Comparison of ENCODE assay signal across 11 cellular contexts in genomic region chr2:186484062-186484735, GRCh38. TPM values are rescaled to one million over a fixed set of nuclear protein-coding genes. Genes with fewer than 3 reads are reported as not detected.
DNase-seq lines count a peak whose midpoint lies in the region; ATAC-seq, FAIRE-seq and TF ChIP-seq lines count a peak whose summit lies in the region.
"Had no signal": no experiment of that assay in that cellular context is flagged by ENCODE, and none has a peak within 500 bp of the region (broad histone marks: within the 10 kb centered on the region; RNA-seq: fewer than 3 reads in every experiment).

No MANE protein-coding gene starts in this region.

- DNase-seq in A549 (ENCODE audit: low read depth in 1 of 2, low spot score in 1 of 2) (no peak), GM12865 (ENCODE audit: low read depth) (peak; percentile 9), PC-3 (no peak), NCI-H446 treated with DMSO at 0.1 percent for 48 hours (lab: John Stamatoyannopoulos, UW) (no peak), DMS114 treated with DMSO at 0.1 percent for 48 hours (lab: John Stamatoyannopoulos, UW; ENCODE audit: unreplicated experiment) (no peak), SW 1271 (lab: John Stamatoyannopoulos, UW) (no peak), NCI-H1930 (lab: John Stamatoyannopoulos, UW) (no peak)
- DNase-seq: activated CD4-positive, alpha-beta T cell treated with anti-CD3 and anti-CD28 coated beads for 4 hours; DMS79; NCI-H510A had no signal

- H3F3A ChIP-seq in PC-3 (ENCODE audit: low read length, unreplicated experiment): no peaks in the 10 kb centered on the region

- H3K9me2 ChIP-seq in PC-3 (replicated peaks; ENCODE audit: low read length): no peaks in the 10 kb centered on the region

- TF ChIP-seq POLR2A in A549 (IDR thresholded peaks at IDR 0.05; ENCODE audit: low read length): no peak

- H3K27ac ChIP-seq in A549: no peak overlapping the region
- no peak overlapping the region for H3K27ac ChIP-seq in PC-3 (ENCODE audit: low read length)
- no peak overlapping the region for H3K27ac ChIP-seq in iPS-18a (ENCODE audit: low read length)

- CTCF ChIA-PET in A549 (lab: Yijun Ruan, JAX): no interaction called here
- CTCF ChIA-PET in PC-3 (lab: Charles Lee): no interaction called here

- H3K9ac ChIP-seq in PC-3 (ENCODE audit: low read length): no peak overlapping the region
- no peak overlapping the region for H3K9ac ChIP-seq in iPS-18a (ENCODE audit: low read length)

- TF ChIP-seq RAD21 in A549 (conservative IDR thresholded peaks at IDR 0.05 in 1 of 2, IDR thresholded peaks at IDR 0.05 in 1 of 2): no peak

- POLR2A ChIA-PET in A549 (lab: Yijun Ruan, JAX) (no interaction called here), PC-3 (lab: Charles Lee; ENCODE audit: unreplicated experiment) (no interaction called here)

- H3K4me1 ChIP-seq in A549 (peaks cover 25% of the 10 kb centered on the region), PC-3 (ENCODE audit: insufficient read depth, low read length) (peaks cover 22% of the 10 kb centered on the region), iPS-18a (ENCODE audit: control insufficient read depth, low read depth, low read length) (peaks cover 11% of the 10 kb centered on the region)

- TF ChIP-seq EP300 in A549 (IDR thresholded peaks at IDR 0.05): no peak

- H3K27me3 ChIP-seq in PC-3 (ENCODE audit: low read length): no peaks in the 10 kb centered on the region
- H3K27me3 ChIP-seq in iPS-18a (ENCODE audit: control insufficient read depth, insufficient read depth, low read length): no peaks in the 10 kb centered on the region

- TF ChIP-seq CTCF in A549 (IDR thresholded peaks at IDR 0.05): no peak
- TF ChIP-seq CTCF in GM12865 (IDR thresholded peaks at IDR 0.05; ENCODE audit: insufficient read depth, low read depth, low read length, missing control alignments): no peak
- TF ChIP-seq CTCF in PC-3 (conservative IDR thresholded peaks at IDR 0.05; ENCODE audit: low read depth, low read length): no peak

- intact Hi-C loops in PC-3 (cut with micrococcal nuclease): no loop called here

- ATAC-seq in A549 (no peak), PC-3 (no peak)

- H3K9me3 ChIP-seq in A549 (no peaks in the 10 kb centered on the region), PC-3 (ENCODE audit: low read length) (no peaks in the 10 kb centered on the region), iPS-18a (ENCODE audit: control insufficient read depth, low read depth, low read length) (no peaks in the 10 kb centered on the region)

- H3K79me2 ChIP-seq in PC-3 (ENCODE audit: low read length): peaks cover 59% of the 10 kb centered on the region

- no peak overlapping the region for H2AFZ ChIP-seq in PC-3 (ENCODE audit: low read length)

- H3K4me3 ChIP-seq in A549: no peak overlapping the region
- peak overlapping the region; percentile 97 for H3K4me3 ChIP-seq in GM12865 (ENCODE audit: low read depth, low read length)
- peak overlapping the region; percentile 90 for H3K4me3 ChIP-seq in PC-3 (ENCODE audit: low read length)
- peak overlapping the region; percentile 83 for H3K4me3 ChIP-seq in iPS-18a (ENCODE audit: low read length)

- BruUV-seq in PC-3 (replicated peaks; lab: Mats Ljungman, UMichigan): no TSS peak

- no peak for FAIRE-seq in A549 (lab: Jason Lieb, UNC)

- H3K36me3 ChIP-seq in PC-3 (ENCODE audit: low read depth, low read length) (no peaks in the 10 kb centered on the region), iPS-18a (ENCODE audit: control insufficient read depth, low read depth, low read length) (no peaks in the 10 kb centered on the region)

- H4K20me1 ChIP-seq in PC-3 (ENCODE audit: low read length): peaks cover 24% of the 10 kb centered on the region

- WGBS in A549 (ENCODE audit: missing lambda C conversion rate): 75% methylated on average over 6 of the region's 6 CpGs

- H3K4me2 ChIP-seq in A549 (peak overlapping the region; percentile 93), PC-3 (ENCODE audit: low read length) (peak overlapping the region; percentile 92)

TF ChIP-seq in A549, 52 proteins besides CTCF, POLR2A, EP300 and RAD21:
- TF ChIP-seq RARB (CRISPR knock-in tag; IDR thresholded peaks at IDR 0.05) (no peak), RCOR1 (IDR thresholded peaks at IDR 0.05; ENCODE audit: low read depth, low read length) (no peak), NR3C1 (IDR thresholded peaks at IDR 0.05) (no peak), MAFK (IDR thresholded peaks at IDR 0.05; ENCODE audit: partially characterized antibody) (no peak), HDAC2 (IDR thresholded peaks at IDR 0.05) (no peak)
- TF ChIP-seq, protein P1, sequence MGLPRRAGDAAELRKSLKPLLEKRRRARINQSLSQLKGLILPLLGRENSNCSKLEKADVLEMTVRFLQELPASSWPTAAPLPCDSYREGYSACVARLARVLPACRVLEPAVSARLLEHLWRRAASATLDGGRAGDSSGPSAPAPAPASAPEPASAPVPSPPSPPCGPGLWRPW (IDR thresholded peaks at IDR 0.05): no peak
- TF ChIP-seq, protein P2, sequence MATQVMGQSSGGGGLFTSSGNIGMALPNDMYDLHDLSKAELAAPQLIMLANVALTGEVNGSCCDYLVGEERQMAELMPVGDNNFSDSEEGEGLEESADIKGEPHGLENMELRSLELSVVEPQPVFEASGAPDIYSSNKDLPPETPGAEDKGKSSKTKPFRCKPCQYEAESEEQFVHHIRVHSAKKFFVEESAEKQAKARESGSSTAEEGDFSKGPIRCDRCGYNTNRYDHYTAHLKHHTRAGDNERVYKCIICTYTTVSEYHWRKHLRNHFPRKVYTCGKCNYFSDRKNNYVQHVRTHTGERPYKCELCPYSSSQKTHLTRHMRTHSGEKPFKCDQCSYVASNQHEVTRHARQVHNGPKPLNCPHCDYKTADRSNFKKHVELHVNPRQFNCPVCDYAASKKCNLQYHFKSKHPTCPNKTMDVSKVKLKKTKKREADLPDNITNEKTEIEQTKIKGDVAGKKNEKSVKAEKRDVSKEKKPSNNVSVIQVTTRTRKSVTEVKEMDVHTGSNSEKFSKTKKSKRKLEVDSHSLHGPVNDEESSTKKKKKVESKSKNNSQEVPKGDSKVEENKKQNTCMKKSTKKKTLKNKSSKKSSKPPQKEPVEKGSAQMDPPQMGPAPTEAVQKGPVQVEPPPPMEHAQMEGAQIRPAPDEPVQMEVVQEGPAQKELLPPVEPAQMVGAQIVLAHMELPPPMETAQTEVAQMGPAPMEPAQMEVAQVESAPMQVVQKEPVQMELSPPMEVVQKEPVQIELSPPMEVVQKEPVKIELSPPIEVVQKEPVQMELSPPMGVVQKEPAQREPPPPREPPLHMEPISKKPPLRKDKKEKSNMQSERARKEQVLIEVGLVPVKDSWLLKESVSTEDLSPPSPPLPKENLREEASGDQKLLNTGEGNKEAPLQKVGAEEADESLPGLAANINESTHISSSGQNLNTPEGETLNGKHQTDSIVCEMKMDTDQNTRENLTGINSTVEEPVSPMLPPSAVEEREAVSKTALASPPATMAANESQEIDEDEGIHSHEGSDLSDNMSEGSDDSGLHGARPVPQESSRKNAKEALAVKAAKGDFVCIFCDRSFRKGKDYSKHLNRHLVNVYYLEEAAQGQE (IDR thresholded peaks at IDR 0.05): no peak

RNA-seq across cellular contexts. Expression of gene ZC3H15, which starts 1.9 kb away (rescaled TPM):
- polyA plus RNA-seq in A549 (2011; rRNA removed) (125 and 191 TPM in 2 replicates), A549 (2017; fragmentation: RNase III; extraction: RNeasy Plus Mini Kit Qiagen cat#74134 plus additional on column Dnase treatment) (98.2 to 112 TPM (median 99.2 TPM) in 3 replicates)
- polyA plus RNA-seq in A549 (2012; cell fraction: cytosol; rRNA removed): 36.4 and 41.7 TPM in 2 replicates
- 18.2 and 24.5 TPM in 2 replicates for polyA plus RNA-seq in A549 (2012; cell fraction: nucleus; rRNA removed)
- 18.6 and 22.6 TPM in 2 replicates for polyA minus RNA-seq in A549 (2011; rRNA and poly(A)+ RNA removed)
- total RNA-seq in PC-3 (2014; rRNA removed): 58.2 and 64.9 TPM in 2 replicates
